In the genomic region with DNA sequence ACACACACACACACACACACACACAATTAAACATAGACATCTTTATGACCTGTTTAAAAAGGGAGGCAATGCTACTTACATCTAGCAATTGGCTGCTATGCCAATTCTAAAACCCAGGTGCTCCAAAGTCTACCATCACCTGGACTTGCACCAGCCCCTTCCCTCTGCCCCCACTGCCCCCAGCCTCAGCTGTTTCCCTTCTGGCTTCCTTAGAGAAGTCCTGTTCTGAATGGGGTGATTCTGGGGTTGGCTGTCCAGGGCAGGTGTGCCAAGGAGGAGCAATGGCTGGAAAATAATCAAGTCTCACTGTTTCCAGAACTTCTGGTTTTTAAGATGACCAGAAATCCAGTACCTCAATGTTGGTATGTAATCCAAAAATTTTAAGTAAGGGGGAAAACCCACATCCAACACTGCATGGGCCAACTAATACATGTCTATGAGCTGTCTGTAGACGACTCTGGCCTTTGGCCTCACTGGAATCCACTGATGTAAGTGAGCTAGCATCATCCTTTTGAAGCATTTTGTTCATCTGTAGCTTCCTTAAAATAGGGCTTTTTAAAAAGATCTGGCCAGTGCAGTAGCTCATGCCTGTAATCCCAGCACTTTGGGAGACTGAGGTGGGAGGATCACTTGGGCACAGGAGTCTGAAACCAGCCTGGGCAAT, we compare ENCODE assay signal across 19 cellular contexts. TPM values are rescaled to one million over a fixed set of nuclear protein-coding genes. Genes with fewer than 3 reads are reported as not detected.
DNase-seq lines count a peak whose midpoint lies in the region; ATAC-seq and TF ChIP-seq lines count a peak whose summit lies in the region.
"Had no signal": no experiment of that assay in that cellular context is flagged by ENCODE, and none has a peak within 500 bp of the region (broad histone marks: within the 10 kb centered on the region; RNA-seq: fewer than 3 reads in every experiment).

No MANE protein-coding gene starts in this region.

- intact Hi-C loops in A673 (cut with micrococcal nuclease; ENCODE audit: unreplicated experiment) (no loop called here), left ventricle myocardium inferior (cut with micrococcal nuclease) (no loop called here)

- H3K9me3 Mint-ChIP-seq in CD8-positive, alpha-beta memory T cell = no peaks in the 10 kb centered on the region
- H3K9me3 Mint-ChIP-seq in activated T-helper 17 cell treated with anti-CD3 and anti-CD28 coated beads, Interleukin-2, amount 50 U/mL, for 72 hours = no peaks in the 10 kb centered on the region
- H3K9me3 Mint-ChIP-seq in naive B cell = no peaks in the 10 kb centered on the region
- H3K9me3 Mint-ChIP-seq: activated naive CD4-positive, alpha-beta T cell treated with anti-CD3 and anti-CD28 coated beads, Interleukin-2, amount 10 ng/mL, durations not matched to agents 7 days and 5 days had no signal

- H3K4me3 ChIP-seq in A673 (ENCODE audit: low read depth, low read length, poor library complexity, severe bottlenecking) (no peak overlapping the region), left ventricle myocardium inferior (no peak overlapping the region)
- H3K4me3 ChIP-seq in CD8-positive, alpha-beta memory T cell (ENCODE audit: low read length) = no peak overlapping the region
- H3K4me3 ChIP-seq: cardiac muscle cell had no signal

- H3K36me3 ChIP-seq in A673 (ENCODE audit: insufficient read depth, low read length, poor library complexity, severe bottlenecking) (peaks cover 17% of the 10 kb centered on the region), left ventricle myocardium inferior (peaks cover 41% of the 10 kb centered on the region)
- peaks cover 11% of the 10 kb centered on the region for H3K36me3 ChIP-seq in CD8-positive, alpha-beta memory T cell (ENCODE audit: insufficient read depth, low read length)

- DNase-seq in A673 (ENCODE audit: low spot score) = no peak
- no peak for DNase-seq in CD8-positive, alpha-beta memory T cell
- no peak for DNase-seq in naive B cell
- DNase-seq in NCI-H748 treated with DMSO at 0.1 percent for 48 hours (lab: John Stamatoyannopoulos, UW) = no peak
- DNase-seq in LoVo (ENCODE audit: low spot score) = no peak
- DNase-seq in left ventricle myocardium inferior = no peak
- no peak for DNase-seq in HK-2 (ENCODE audit: unreplicated experiment)
- DNase-seq: activated CD8-positive, alpha-beta memory T cell treated with anti-CD3 and anti-CD28 coated beads for 24 hours; activated naive CD4-positive, alpha-beta T cell treated with anti-CD3 and anti-CD28 coated beads, Interleukin-2, amount 10 ng/mL, durations not matched to agents 7 days and 5 days; BE2C; DMS79; pancreas; stimulated activated naive CD8-positive, alpha-beta T cell treated with anti-CD3 and anti-CD28 coated beads, Interleukin-15, Interleukin-2, amounts not matched to agents 100 U/mL and 50 U/mL, for 24 hours had no signal

- POLR2A ChIA-PET in A673 (lab: Charles Lee; ENCODE audit: low non-redundant PET) = interaction anchor here (0.6 kb wide), 1 partner anchor 43 kb away, joined by 4 read pairs; no protein-coding TSS in a partner anchor
- POLR2A ChIA-PET in CD8-positive, alpha-beta memory T cell (lab: Charles Lee) = no interaction called here

- H3K9me3 ChIP-seq in A673 (ENCODE audit: low read depth, low read length, poor library complexity, severe bottlenecking) (no peaks in the 10 kb centered on the region), left ventricle myocardium inferior (replicated peaks) (no peaks in the 10 kb centered on the region)
- no peaks in the 10 kb centered on the region for H3K9me3 ChIP-seq in CD8-positive, alpha-beta memory T cell (ENCODE audit: low read length)
- H3K9me3 ChIP-seq: BE2C, pancreas had no signal

- H3K36me3 Mint-ChIP-seq in CD8-positive, alpha-beta memory T cell = peaks cover 0 to 46% (median 3%) of the 10 kb centered on the region in 3 donors
- peaks cover 34% of the 10 kb centered on the region for H3K36me3 Mint-ChIP-seq in activated T-helper 17 cell treated with anti-CD3 and anti-CD28 coated beads, Interleukin-2, amount 50 U/mL, for 72 hours (ENCODE audit: low read depth)
- H3K36me3 Mint-ChIP-seq in naive B cell = no peaks in the 10 kb centered on the region

- CTCF ChIA-PET in A673 (lab: Charles Lee) = no interaction called here
- CTCF ChIA-PET in CD8-positive, alpha-beta memory T cell (lab: Charles Lee) = interaction anchor here (1.1 to 3.7 kb wide), 2 partner anchors 14 to 24 kb away, joined by 4 to 30 read pairs; partner anchors contain the start of gene POLDIP2

- BruUV-seq in A673 (replicated peaks; lab: Mats Ljungman, UMichigan) = TSS peak; percentile 26

- no peaks in the 10 kb centered on the region for H3K27me3 Mint-ChIP-seq in CD8-positive, alpha-beta memory T cell
- H3K27me3 Mint-ChIP-seq in activated T-helper 17 cell treated with anti-CD3 and anti-CD28 coated beads, Interleukin-2, amount 50 U/mL, for 72 hours = no peaks in the 10 kb centered on the region
- H3K27me3 Mint-ChIP-seq in naive B cell = no peaks in the 10 kb centered on the region
- H3K27me3 Mint-ChIP-seq: activated naive CD4-positive, alpha-beta T cell treated with anti-CD3 and anti-CD28 coated beads, Interleukin-2, amount 10 ng/mL, durations not matched to agents 7 days and 5 days had no signal

- H3K27me3 ChIP-seq in A673 (replicated peaks; ENCODE audit: insufficient read depth, low read depth, low read length, poor library complexity) = no peaks in the 10 kb centered on the region
- no peaks in the 10 kb centered on the region for H3K27me3 ChIP-seq in CD8-positive, alpha-beta memory T cell (ENCODE audit: insufficient read depth, low read length, poor library complexity, severe bottlenecking)
- H3K27me3 ChIP-seq in left ventricle myocardium inferior (ENCODE audit: low read depth) = no peaks in the 10 kb centered on the region
- H3K27me3 ChIP-seq: BE2C, cardiac muscle cell, pancreas had no signal

- peaks cover 11% of the 10 kb centered on the region for H3K4me1 ChIP-seq in A673 (ENCODE audit: insufficient read depth, low read length, poor library complexity, severe bottlenecking)
- peaks cover 31% of the 10 kb centered on the region for H3K4me1 ChIP-seq in CD8-positive, alpha-beta memory T cell (ENCODE audit: insufficient read depth, low read length)
- H3K4me1 ChIP-seq in left ventricle myocardium inferior = peaks cover 49% of the 10 kb centered on the region
- H3K4me1 ChIP-seq: BE2C had no signal

- H3K4me3 Mint-ChIP-seq in CD8-positive, alpha-beta memory T cell = peak overlapping the region in 3 of 7 donors; percentile 95 to 99 (median 96)
- peak overlapping the region; percentile 93 for H3K4me3 Mint-ChIP-seq in activated T-helper 17 cell treated with anti-CD3 and anti-CD28 coated beads, Interleukin-2, amount 50 U/mL, for 72 hours
- peak overlapping the region in 7 of 8 donors; percentile 47 to 98 (median 92) for H3K4me3 Mint-ChIP-seq in naive B cell

- no peak for ATAC-seq in activated T-helper 17 cell treated with anti-CD3 and anti-CD28 coated beads, Interleukin-2, amount 50 U/mL, for 72 hours (replicated peaks)
- ATAC-seq in naive B cell (ENCODE audit: low read depth in 2 of 2) = no peak
- ATAC-seq: pancreas; Right ventricle myocardium inferior; stimulated activated naive CD8-positive, alpha-beta T cell treated with anti-CD3 and anti-CD28 coated beads, Interleukin-15, Interleukin-2, amounts not matched to agents 100 U/mL and 50 U/mL, for 24 hours had no signal

- H3K27ac Mint-ChIP-seq in CD8-positive, alpha-beta memory T cell = peak overlapping the region in 6 of 8 donors; percentile 54 to 98 (median 94)
- no peak overlapping the region for H3K27ac Mint-ChIP-seq in activated T-helper 17 cell treated with anti-CD3 and anti-CD28 coated beads, Interleukin-2, amount 50 U/mL, for 72 hours
- peak overlapping the region in 4 of 6 donors; percentile 35 to 98 (median 92) for H3K27ac Mint-ChIP-seq in naive B cell
- H3K27ac Mint-ChIP-seq: activated naive CD4-positive, alpha-beta T cell treated with anti-CD3 and anti-CD28 coated beads, Interleukin-2, amount 10 ng/mL, durations not matched to agents 7 days and 5 days had no signal

- TF ChIP-seq CTCF in A673 (conservative IDR thresholded peaks at IDR 0.05; ENCODE audit: low read depth, low read length) = no peak
- TF ChIP-seq CTCF in left ventricle myocardium inferior (IDR thresholded peaks at IDR 0.05; ENCODE audit: borderline replicate concordance) = no peak

- H3K4me1 Mint-ChIP-seq in CD8-positive, alpha-beta memory T cell = peaks cover 36 to 55% (median 50%) of the 10 kb centered on the region in 3 donors
- peaks cover 30% of the 10 kb centered on the region for H3K4me1 Mint-ChIP-seq in activated T-helper 17 cell treated with anti-CD3 and anti-CD28 coated beads, Interleukin-2, amount 50 U/mL, for 72 hours
- peaks cover 34 to 49% (median 46%) of the 10 kb centered on the region in 3 donors for H3K4me1 Mint-ChIP-seq in naive B cell

- H3K27ac ChIP-seq in A673 (ENCODE audit: low read depth, low read length, poor library complexity, severe bottlenecking) (no peak overlapping the region), left ventricle myocardium inferior (replicated peaks) (no peak overlapping the region)
- no peak overlapping the region for H3K27ac ChIP-seq in CD8-positive, alpha-beta memory T cell (ENCODE audit: low read depth, low read length)
- H3K27ac ChIP-seq: cardiac muscle cell had no signal

RNA-seq across cellular contexts. Expression of gene IFT20, which starts 2.1 kb away (rescaled TPM):
- total RNA-seq in A673 (2021) = 21.5 and 26.5 TPM in 2 replicates
- total RNA-seq in CD8-positive, alpha-beta memory T cell = 10 to 100 TPM; 26.0 to 29.4 TPM
- 44.5 TPM for polyA plus RNA-seq in CD8-positive, alpha-beta memory T cell
- 10 to 100 TPM; 17.5 to 21.3 TPM for total RNA-seq in activated T-helper 17 cell treated with anti-CD3 and anti-CD28 coated beads, Interleukin-2, amount 50 U/mL, for 72 hours
- 10 to 100 TPM; 41.5 to 53.9 (median 49.3) TPM for polyA plus RNA-seq in naive B cell (ENCODE audit: low read depth in 6 of 6)
- total RNA-seq in left ventricle myocardium inferior = 14.3 TPM

RNA-seq across cellular contexts. Expression of gene TNFAIP1, which starts 2.3 kb away (rescaled TPM):
- total RNA-seq in A673 (2021) = 27.5 and 36.8 TPM in 2 replicates
- 10 to 100 TPM; 29.0 to 30.6 TPM for total RNA-seq in CD8-positive, alpha-beta memory T cell
- 10.6 TPM for polyA plus RNA-seq in CD8-positive, alpha-beta memory T cell
- total RNA-seq in activated T-helper 17 cell treated with anti-CD3 and anti-CD28 coated beads, Interleukin-2, amount 50 U/mL, for 72 hours = 10 to 100 TPM; 24.9 to 30.0 TPM
- 10 to 100 TPM in 2 of 6 donors, 1 to 10 TPM in 4; 4.0 to 11.5 (median 9.4) TPM for polyA plus RNA-seq in naive B cell (ENCODE audit: low read depth in 6 of 6)
- 35.1 TPM for total RNA-seq in left ventricle myocardium inferior

RNA-seq across cellular contexts. Expression of gene TMEM97, which starts 14.2 kb away (rescaled TPM):
- total RNA-seq in A673 (2021) (122 and 134 TPM in 2 replicates), left ventricle myocardium inferior (2.1 TPM)
- total RNA-seq in CD8-positive, alpha-beta memory T cell = 10 to 100 TPM; 64.9 to 67.1 TPM
- 10.4 TPM for polyA plus RNA-seq in CD8-positive, alpha-beta memory T cell
- 10 to 100 TPM; 25.0 to 41.0 TPM for total RNA-seq in activated T-helper 17 cell treated with anti-CD3 and anti-CD28 coated beads, Interleukin-2, amount 50 U/mL, for 72 hours
- polyA plus RNA-seq in naive B cell (ENCODE audit: low read depth in 6 of 6) = 1 to 10 TPM; 6.3 to 8.0 (median 6.9) TPM

RNA-seq across cellular contexts. Expression of gene POLDIP2, which starts 24.1 kb away (rescaled TPM):
- total RNA-seq in A673 (2021) (115 TPM in 2 replicates), left ventricle myocardium inferior (154 TPM)
- total RNA-seq in CD8-positive, alpha-beta memory T cell = 100 to 1,000 TPM; 134 to 135 TPM
- polyA plus RNA-seq in CD8-positive, alpha-beta memory T cell = 81.1 TPM
- 100 to 1,000 TPM in 1 of 2 donors, 10 to 100 TPM in 1; 48.9 to 109 TPM for total RNA-seq in activated T-helper 17 cell treated with anti-CD3 and anti-CD28 coated beads, Interleukin-2, amount 50 U/mL, for 72 hours
- polyA plus RNA-seq in naive B cell (ENCODE audit: low read depth in 6 of 6) = 100 to 1,000 TPM in 1 of 6 donors, 10 to 100 TPM in 5; 80.1 to 159 (median 84.3) TPM

RNA-seq across cellular contexts. Expression of gene SEBOX, which starts 31.8 kb away (rescaled TPM):
- not detected in 2 replicates for total RNA-seq in A673 (2021)
- not detected for total RNA-seq in CD8-positive, alpha-beta memory T cell
- not detected for polyA plus RNA-seq in CD8-positive, alpha-beta memory T cell
- total RNA-seq in activated T-helper 17 cell treated with anti-CD3 and anti-CD28 coated beads, Interleukin-2, amount 50 U/mL, for 72 hours = not detected
- not detected for polyA plus RNA-seq in naive B cell (ENCODE audit: low read depth in 6 of 6)
- not detected for total RNA-seq in left ventricle myocardium inferior
- total RNA-seq: cardiac muscle cell, frontal cortex, lung microvascular endothelial cell, pancreas, Right ventricle myocardium inferior, urinary bladder had no signal
- polyA plus RNA-seq: pancreas, urinary bladder had no signal
